In genomic region chrX:66023726-66024467, GRCh38 we compare ENCODE assay signal across 1 cellular context.
TF ChIP-seq lines count a peak whose summit lies in the region.

No MANE protein-coding gene starts in this region.

TF ChIP-seq in K562, 482 proteins besides CTCF, POLR2A, EP300 and RAD21 (continued from another document):
- TF ChIP-seq, protein P1, sequence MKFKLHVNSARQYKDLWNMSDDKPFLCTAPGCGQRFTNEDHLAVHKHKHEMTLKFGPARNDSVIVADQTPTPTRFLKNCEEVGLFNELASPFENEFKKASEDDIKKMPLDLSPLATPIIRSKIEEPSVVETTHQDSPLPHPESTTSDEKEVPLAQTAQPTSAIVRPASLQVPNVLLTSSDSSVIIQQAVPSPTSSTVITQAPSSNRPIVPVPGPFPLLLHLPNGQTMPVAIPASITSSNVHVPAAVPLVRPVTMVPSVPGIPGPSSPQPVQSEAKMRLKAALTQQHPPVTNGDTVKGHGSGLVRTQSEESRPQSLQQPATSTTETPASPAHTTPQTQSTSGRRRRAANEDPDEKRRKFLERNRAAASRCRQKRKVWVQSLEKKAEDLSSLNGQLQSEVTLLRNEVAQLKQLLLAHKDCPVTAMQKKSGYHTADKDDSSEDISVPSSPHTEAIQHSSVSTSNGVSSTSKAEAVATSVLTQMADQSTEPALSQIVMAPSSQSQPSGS (CRISPR knock-in tag; IDR thresholded peaks at IDR 0.05) = no peak
- no peak for TF ChIP-seq FOSL1 (tag; conservative IDR thresholded peaks at IDR 0.05)
- peak; percentile 15 for TF ChIP-seq POLR2B (IDR thresholded peaks at IDR 0.05; ENCODE audit: low read depth, partially characterized antibody)
- peak; percentile 81 for TF ChIP-seq POLR2G (IDR thresholded peaks at IDR 0.05; ENCODE audit: low read depth, low read length)
- TF ChIP-seq HOXB6 (CRISPR knock-in tag; IDR thresholded peaks at IDR 0.05; ENCODE audit: borderline replicate concordance) = peak; percentile 14; the same call in 1 of the 2 replicates
- TF ChIP-seq MGA (IDR thresholded peaks at IDR 0.05) = 0 out of 2 replicates have a peak, but pooled peaks have one; percentile 18
- TF ChIP-seq, protein P2, sequence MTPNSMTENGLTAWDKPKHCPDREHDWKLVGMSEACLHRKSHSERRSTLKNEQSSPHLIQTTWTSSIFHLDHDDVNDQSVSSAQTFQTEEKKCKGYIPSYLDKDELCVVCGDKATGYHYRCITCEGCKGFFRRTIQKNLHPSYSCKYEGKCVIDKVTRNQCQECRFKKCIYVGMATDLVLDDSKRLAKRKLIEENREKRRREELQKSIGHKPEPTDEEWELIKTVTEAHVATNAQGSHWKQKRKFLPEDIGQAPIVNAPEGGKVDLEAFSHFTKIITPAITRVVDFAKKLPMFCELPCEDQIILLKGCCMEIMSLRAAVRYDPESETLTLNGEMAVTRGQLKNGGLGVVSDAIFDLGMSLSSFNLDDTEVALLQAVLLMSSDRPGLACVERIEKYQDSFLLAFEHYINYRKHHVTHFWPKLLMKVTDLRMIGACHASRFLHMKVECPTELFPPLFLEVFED (CRISPR knock-in tag; conservative IDR thresholded peaks at IDR 0.05) = no peak
